Comparison of ENCODE assay signal across 19 cellular contexts in the genomic region with DNA sequence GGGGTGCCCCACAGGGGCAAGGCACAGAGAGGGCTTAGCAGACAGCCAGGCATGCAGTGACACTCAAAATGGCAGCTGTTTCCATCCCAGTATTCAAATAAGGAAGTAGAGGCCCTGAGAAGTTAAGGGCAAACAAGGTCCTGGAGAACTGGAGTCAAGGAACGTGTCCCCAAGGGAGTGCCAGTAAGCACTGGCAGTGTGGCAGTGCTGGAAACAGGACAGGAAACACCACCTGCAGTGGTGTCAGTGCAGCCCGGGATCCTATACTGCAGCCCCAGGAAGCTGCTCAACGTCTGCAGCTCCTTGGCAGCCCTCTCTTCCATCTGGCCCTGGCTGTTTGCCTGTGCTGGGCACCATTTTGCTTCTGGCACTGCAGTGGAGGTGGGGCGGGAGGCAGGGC. TPM values are rescaled to one million over a fixed set of nuclear protein-coding genes. Genes with fewer than 3 reads are reported as not detected.
DNase-seq lines count a peak whose midpoint lies in the region; ATAC-seq and TF ChIP-seq lines count a peak whose summit lies in the region.
"Had no signal": no experiment of that assay in that cellular context is flagged by ENCODE, and none has a peak within 500 bp of the region (broad histone marks: within the 10 kb centered on the region; RNA-seq: fewer than 3 reads in every experiment).

No MANE protein-coding gene starts in this region.

- H3K27ac ChIP-seq in BLaER1 = 0 out of 2 replicates have a peak overlapping the region, but pooled peaks have one; percentile 20
- no peak overlapping the region for H3K27ac ChIP-seq in DND-41 (ENCODE audit: low read length)

- no peak overlapping the region for H3K4me3 Mint-ChIP-seq in chondrocyte (ENCODE audit: unreplicated experiment)
- H3K4me3 Mint-ChIP-seq: CD4-positive, alpha-beta memory T cell had no signal

- H3K4me3 ChIP-seq in BLaER1 = no peak overlapping the region
- H3K4me3 ChIP-seq in DND-41 (ENCODE audit: low read depth in 1 of 2, low read length in 2 of 2) = no peak overlapping the region
- no peak overlapping the region for H3K4me3 ChIP-seq in mucosa of descending colon

- H3K27ac Mint-ChIP-seq in chondrocyte (ENCODE audit: unreplicated experiment) = no peak overlapping the region
- H3K27ac Mint-ChIP-seq: CD4-positive, alpha-beta memory T cell had no signal

- peaks cover 47% of the 10 kb centered on the region for H3K4me1 ChIP-seq in BLaER1
- no peaks in the 10 kb centered on the region for H3K4me1 ChIP-seq in DND-41 (ENCODE audit: insufficient read depth, low read length)
- no peaks in the 10 kb centered on the region for H3K4me1 ChIP-seq in mucosa of descending colon (ENCODE audit: low read depth)

- H3K4me1 Mint-ChIP-seq in chondrocyte (ENCODE audit: low read depth) = peaks cover 3% of the 10 kb centered on the region

- no peak overlapping the region for H3K9ac ChIP-seq in BLaER1
- no peak overlapping the region for H3K9ac ChIP-seq in DND-41 (ENCODE audit: low read depth, low read length)

- H3K79me2 ChIP-seq in DND-41 (ENCODE audit: insufficient read depth, low read length) = no peaks in the 10 kb centered on the region

- no peak for TF ChIP-seq CTCF in DND-41 (IDR thresholded peaks at IDR 0.05; ENCODE audit: borderline replicate concordance, extremely low read depth, low read length, poor library complexity, severe bottlenecking)
- TF ChIP-seq CTCF in mucosa of descending colon (IDR thresholded peaks at IDR 0.05) = no peak
- TF ChIP-seq CTCF in chondrocyte (IDR thresholded peaks at IDR 0.05) = no peak

- intact Hi-C loops in mucosa of descending colon (cut with DNase I, micrococcal nuclease) = no loop called here

- no peaks in the 10 kb centered on the region for H4K20me1 ChIP-seq in BLaER1
- no peaks in the 10 kb centered on the region; the same call in 1 of the 2 replicates for H4K20me1 ChIP-seq in DND-41 (ENCODE audit: insufficient read depth, low read length)

- H3K4me2 ChIP-seq in BLaER1 (peak overlapping the region; percentile 69), DND-41 (ENCODE audit: insufficient read depth, low read length) (no peak overlapping the region)

- H3K9me3 ChIP-seq in BLaER1 (peaks cover 5% of the 10 kb centered on the region), DND-41 (ENCODE audit: insufficient read depth, low read length, severe bottlenecking) (no peaks in the 10 kb centered on the region), mucosa of descending colon (no peaks in the 10 kb centered on the region)

- H3K36me3 ChIP-seq in BLaER1 = no peaks in the 10 kb centered on the region
- H3K36me3 ChIP-seq in DND-41 (ENCODE audit: insufficient read depth, low read length) = no peaks in the 10 kb centered on the region
- H3K36me3 ChIP-seq in mucosa of descending colon (ENCODE audit: low read depth) = no peaks in the 10 kb centered on the region

- no peaks in the 10 kb centered on the region for H3K9me3 Mint-ChIP-seq in chondrocyte (ENCODE audit: low read depth)

- DNase-seq in DND-41 (no peak), NCI-H446 treated with DMSO at 0.1 percent for 48 hours (lab: John Stamatoyannopoulos, UW) (peak; percentile 35), mucosa of descending colon (no peak), HCEC 1CT (no peak), chondrocyte (ENCODE audit: low spot score) (no peak)
- DNase-seq in activated CD4-positive, alpha-beta T cell treated with anti-CD3 and anti-CD28 coated beads for 1 hour = no peak
- DNase-seq: CD4-positive, alpha-beta memory T cell; COR-L47; DMS79; Karpas-422; NCI-H1092 treated with DMSO at 0.1 percent for 48 hours; NCI-H1436; NCI-H187; NCI-H526 treated with DMSO at 0.1 percent for 48 hours had no signal

- H3K27me3 ChIP-seq in BLaER1 (no peaks in the 10 kb centered on the region), DND-41 (ENCODE audit: insufficient read depth, low read length, poor library complexity) (peaks cover 3% of the 10 kb centered on the region)

- H2AFZ ChIP-seq in DND-41 (ENCODE audit: low read depth, low read length) = no peak overlapping the region

- H3K27me3 Mint-ChIP-seq in chondrocyte (ENCODE audit: low read depth) = peaks cover 3% of the 10 kb centered on the region

- ATAC-seq in DND-41 (ENCODE audit: insufficient read depth, low read depth) = peak; percentile 33; the same call in 1 of the 3 replicates
- peak; percentile 51 for ATAC-seq in mucosa of descending colon
- ATAC-seq in HG03354 (IDR thresholded peaks at IDR 0.05; ENCODE audit: poor library complexity, severe bottlenecking, unreplicated experiment) = no peak

- H3K36me3 Mint-ChIP-seq in chondrocyte (ENCODE audit: low read depth) = no peaks in the 10 kb centered on the region
- H3K36me3 Mint-ChIP-seq: CD4-positive, alpha-beta memory T cell had no signal

RNA-seq across cellular contexts. Expression of a gene that starts 56.3 kb away (rescaled TPM):
- total RNA-seq in mucosa of descending colon = 10 to 100 TPM; 34.3 to 80.4 (median 51.1) TPM
- total RNA-seq in chondrocyte = 0.55 to 0.59 TPM in 2 of 3 replicates, not detected in the other
- total RNA-seq: A172, HT-29, NCI-H460 had no signal

Comparison
In these comparisons a context has a peak if more than half of its experiments do, and no peak if none do; other contexts are left out.
1. RNA of a gene that starts 56.3 kb away (total RNA-seq): 34.3 to 80.4 TPM in mucosa of descending colon; 0.55 to 0.59 TPM in chondrocyte; every median in the first group is over 10 times any median in the second.